In the genomic region with DNA sequence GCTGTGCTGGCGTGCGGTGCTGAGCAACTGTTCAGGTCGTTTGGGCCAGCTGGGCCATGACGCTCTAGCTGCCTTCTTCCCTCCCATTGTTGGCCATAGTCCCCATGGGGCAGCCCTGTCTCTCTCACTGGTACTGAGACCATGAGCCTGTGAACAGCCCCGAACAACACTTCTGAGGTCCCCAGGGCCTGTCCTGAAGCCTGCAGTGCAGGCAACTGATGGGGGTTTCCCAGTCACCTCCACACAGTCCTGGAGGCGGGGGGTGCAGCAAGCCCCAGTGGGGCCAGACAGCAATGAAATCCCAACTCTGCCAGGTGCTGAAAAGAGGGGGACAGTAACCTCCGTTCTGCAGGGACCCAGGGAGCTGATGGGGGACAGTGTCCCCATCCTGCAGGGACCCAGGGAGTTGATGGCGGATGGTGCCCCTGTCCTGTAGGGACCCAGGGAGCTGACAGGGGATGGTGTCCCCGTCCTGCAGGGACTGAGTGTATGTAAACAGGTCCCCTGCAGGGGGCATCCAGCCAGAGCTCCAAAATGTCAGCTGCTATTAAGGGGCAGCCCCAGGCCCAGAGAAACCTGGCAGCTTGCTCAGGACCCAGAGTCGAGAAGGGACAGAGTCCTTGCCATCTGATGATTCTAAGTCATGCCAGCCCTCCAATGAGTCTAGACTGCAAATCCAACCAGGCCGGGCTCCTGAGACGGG, we compare ENCODE assay signal across 19 cellular contexts. TPM values are rescaled to one million over a fixed set of nuclear protein-coding genes. Genes with fewer than 3 reads are reported as not detected.
DNase-seq lines count a peak whose midpoint lies in the region; ATAC-seq and TF ChIP-seq lines count a peak whose summit lies in the region.
"Had no signal": no experiment of that assay in that cellular context is flagged by ENCODE, and none has a peak within 500 bp of the region (broad histone marks: within the 10 kb centered on the region; RNA-seq: fewer than 3 reads in every experiment).

No MANE protein-coding gene starts in this region.

- no peaks in the 10 kb centered on the region for H3K9me3 ChIP-seq in BLaER1
- H3K9me3 ChIP-seq in PC-3 (ENCODE audit: low read length): no peaks in the 10 kb centered on the region
- H3K9me3 ChIP-seq in endodermal cell (ENCODE audit: control insufficient read depth, low read length): no peaks in the 10 kb centered on the region
- no peaks in the 10 kb centered on the region for H3K9me3 ChIP-seq in mucosa of descending colon
- H3K9me3 ChIP-seq: A549, Peyer's patch had no signal

- no peaks in the 10 kb centered on the region for H3F3A ChIP-seq in PC-3 (ENCODE audit: low read length, unreplicated experiment)

- no peaks in the 10 kb centered on the region for H3K9me2 ChIP-seq in PC-3 (replicated peaks; ENCODE audit: low read length)

- intact Hi-C loops in PC-3 (cut with micrococcal nuclease) (no loop called here), mucosa of descending colon (cut with DNase I, micrococcal nuclease) (no loop called here)

- H3K27ac ChIP-seq in BLaER1 (peak overlapping the region; percentile 74; the same call in 1 of the 2 replicates), PC-3 (ENCODE audit: low read length) (no peak overlapping the region), endodermal cell (ENCODE audit: low read depth, low read length) (no peak overlapping the region)
- H3K27ac ChIP-seq: A549, Peyer's patch had no signal

- DNase-seq in H7: peak; percentile 74
- DNase-seq in PC-3: no peak
- DNase-seq in endodermal cell: peak; percentile 75
- DNase-seq in mucosa of descending colon: no peak
- no peak for DNase-seq in epidermal melanocyte (ENCODE audit: insufficient read length, low spot score)
- DNase-seq in GF-D8 (lab: John Stamatoyannopoulos, UW): no peak
- DNase-seq: COR-L47, DMS53, HCEC 1CT, NCI-H1048, NCI-H1436 treated with DMSO at 0.1 percent for 48 hours, NCI-H2029 treated with DMSO at 0.1 percent for 48 hours, NCI-H774, Peyer's patch, Right ventricle myocardium superior had no signal

- H3K9ac ChIP-seq in BLaER1 (no peak overlapping the region), PC-3 (ENCODE audit: low read length) (no peak overlapping the region), endodermal cell (ENCODE audit: extremely low read depth, low read length, poor library complexity, severe bottlenecking) (no peak overlapping the region)

- no peaks in the 10 kb centered on the region for H3K36me3 Mint-ChIP-seq in endodermal cell (ENCODE audit: low read depth)

- no TSS peak for BruUV-seq in PC-3 (replicated peaks; lab: Mats Ljungman, UMichigan)

- H3K9me3 Mint-ChIP-seq in endodermal cell: no peaks in the 10 kb centered on the region
- H3K9me3 Mint-ChIP-seq: T-helper 1 cell treated with Interleukin-12 subunit alpha and Interleukin-12 subunit beta and Interleukin-4 antibody, amounts not matched to agents 30 μg/mL and 1 μg/mL, for 36 hours had no signal

- no peaks in the 10 kb centered on the region for H3K79me2 ChIP-seq in PC-3 (ENCODE audit: low read length)

- CTCF ChIA-PET in PC-3 (lab: Charles Lee): interaction anchor here (0.5 kb wide), 1 partner anchor 63 kb away, joined by 4 read pairs; no protein-coding TSS in a partner anchor

- H3K27me3 ChIP-seq in BLaER1 (peaks cover 3% of the 10 kb centered on the region), H7 (ENCODE audit: control insufficient read depth, insufficient read depth, low read length) (no peaks in the 10 kb centered on the region), PC-3 (ENCODE audit: low read length) (peaks cover 44% of the 10 kb centered on the region), endodermal cell (ENCODE audit: control insufficient read depth, insufficient read depth, low read length, poor library complexity, severe bottlenecking) (no peaks in the 10 kb centered on the region)

- H3K4me3 ChIP-seq in BLaER1: no peak overlapping the region; the same call in 1 of the 2 replicates
- no peak overlapping the region for H3K4me3 ChIP-seq in H7 (ENCODE audit: insufficient read depth, low read depth, low read length)
- no peak overlapping the region for H3K4me3 ChIP-seq in PC-3 (ENCODE audit: low read length)
- no peak overlapping the region for H3K4me3 ChIP-seq in endodermal cell (ENCODE audit: low read length)
- no peak overlapping the region for H3K4me3 ChIP-seq in mucosa of descending colon
- H3K4me3 ChIP-seq: A549, Peyer's patch had no signal

- 84 to 85% methylated on average over 4 to 12 of the region's 12 CpGs for WGBS in endodermal cell (ENCODE audit: insufficient coverage in 1 of 2, insufficient read length in 1 of 2), 2 experiments

- no peak overlapping the region for H3K4me3 Mint-ChIP-seq in endodermal cell
- H3K4me3 Mint-ChIP-seq: T-helper 1 cell treated with Interleukin-12 subunit alpha and Interleukin-12 subunit beta and Interleukin-4 antibody, amounts not matched to agents 30 μg/mL and 1 μg/mL, for 36 hours had no signal

- H2AFZ ChIP-seq in PC-3 (ENCODE audit: low read length): no peak overlapping the region

- no peaks in the 10 kb centered on the region for H3K4me1 Mint-ChIP-seq in endodermal cell

- no peak for ATAC-seq in PC-3
- no peak for ATAC-seq in mucosa of descending colon
- no peak for ATAC-seq in HG02610 (IDR thresholded peaks at IDR 0.05; ENCODE audit: unreplicated experiment)
- ATAC-seq: A549 had no signal

- H3K27ac Mint-ChIP-seq in endodermal cell: no peak overlapping the region
- H3K27ac Mint-ChIP-seq: T-helper 1 cell treated with Interleukin-12 subunit alpha and Interleukin-12 subunit beta and Interleukin-4 antibody, amounts not matched to agents 30 μg/mL and 1 μg/mL, for 36 hours had no signal

- POLR2A ChIA-PET in PC-3 (lab: Charles Lee; ENCODE audit: unreplicated experiment): no interaction called here

- TF ChIP-seq CTCF in PC-3 (conservative IDR thresholded peaks at IDR 0.05; ENCODE audit: low read depth, low read length): peak; percentile 24; the same call in 1 of the 2 replicates
- no peak for TF ChIP-seq CTCF in endodermal cell (conservative IDR thresholded peaks at IDR 0.05)
- no peak for TF ChIP-seq CTCF in mucosa of descending colon (IDR thresholded peaks at IDR 0.05)

- H3K4me1 ChIP-seq in BLaER1 (peaks cover 84% of the 10 kb centered on the region), PC-3 (ENCODE audit: insufficient read depth, low read length) (no peaks in the 10 kb centered on the region), endodermal cell (ENCODE audit: control insufficient read depth, insufficient read depth, low read length) (no peaks in the 10 kb centered on the region), mucosa of descending colon (ENCODE audit: low read depth) (no peaks in the 10 kb centered on the region)
- H3K4me1 ChIP-seq: A549, Peyer's patch had no signal

- no peaks in the 10 kb centered on the region for H3K36me3 ChIP-seq in BLaER1
- H3K36me3 ChIP-seq in H7 (replicated peaks; ENCODE audit: control insufficient read depth, insufficient read depth, low read length): no peaks in the 10 kb centered on the region
- H3K36me3 ChIP-seq in PC-3 (ENCODE audit: low read depth, low read length): no peaks in the 10 kb centered on the region
- no peaks in the 10 kb centered on the region for H3K36me3 ChIP-seq in endodermal cell (ENCODE audit: control insufficient read depth, insufficient read depth, low read length)
- H3K36me3 ChIP-seq in mucosa of descending colon (ENCODE audit: low read depth): no peaks in the 10 kb centered on the region
- H3K36me3 ChIP-seq: Peyer's patch had no signal

- no peaks in the 10 kb centered on the region for H3K27me3 Mint-ChIP-seq in endodermal cell (ENCODE audit: insufficient read depth)

- H4K20me1 ChIP-seq in BLaER1: no peaks in the 10 kb centered on the region
- H4K20me1 ChIP-seq in PC-3 (ENCODE audit: low read length): no peaks in the 10 kb centered on the region

- H3K4me2 ChIP-seq in BLaER1: peak overlapping the region; percentile 81
- no peak overlapping the region for H3K4me2 ChIP-seq in PC-3 (ENCODE audit: low read length)
- H3K4me2 ChIP-seq: A549 had no signal

RNA-seq across cellular contexts. Expression of a gene that starts 30.4 kb away (rescaled TPM):
- 13.3 and 21.3 TPM in 2 replicates for total RNA-seq in H7 (2014; rRNA removed; shearing (Covaris generic))
- total RNA-seq in PC-3 (2014; rRNA removed): 34.5 and 58.1 TPM in 2 replicates
- 10 to 100 TPM; 40.8 to 42.0 TPM for total RNA-seq in endodermal cell
- 33.7 TPM for polyA plus RNA-seq in endodermal cell (2013, experiment 1 of 2)
- 27.0 TPM for polyA plus RNA-seq in endodermal cell (2013, experiment 2 of 2)
- 100 to 1,000 TPM in 1 of 3 donors, 10 to 100 TPM in 2; 89.6 to 160 (median 97.4) TPM for total RNA-seq in mucosa of descending colon

Comparison
In these comparisons a context has a peak if more than half of its experiments do, and no peak if none do; other contexts are left out.
1. DNase-seq: peak in H7 (single experiment) and endodermal cell (single experiment); none in PC-3 (single experiment), mucosa of descending colon (0 of 3), epidermal melanocyte (single experiment) and GF-D8 (single experiment).